In genomic region chr10:28036587-28036986, GRCh38 we compare ENCODE assay signal across 27 cellular contexts. TPM values are rescaled to one million over a fixed set of nuclear protein-coding genes. Genes with fewer than 3 reads are reported as not detected.
DNase-seq lines count a peak whose midpoint lies in the region; ATAC-seq and TF ChIP-seq lines count a peak whose summit lies in the region.
"Had no signal": no experiment of that assay in that cellular context is flagged by ENCODE, and none has a peak within 500 bp of the region (broad histone marks: within the 10 kb centered on the region; RNA-seq: fewer than 3 reads in every experiment).

No MANE protein-coding gene starts in this region.

- no peak overlapping the region for H4K91ac ChIP-seq in trophoblast cell (ENCODE audit: low read depth, low read length)

- H2AK5ac ChIP-seq in trophoblast cell (ENCODE audit: low read length) = no peak overlapping the region

- H3K18ac ChIP-seq in trophoblast cell (ENCODE audit: low read length) = no peak overlapping the region

- no peaks in the 10 kb centered on the region for H3K4me1 ChIP-seq in trophoblast cell (ENCODE audit: control insufficient read depth in 1 of 2, insufficient read depth in 2 of 2, low read length in 2 of 2)
- no peaks in the 10 kb centered on the region for H3K4me1 ChIP-seq in tibial nerve
- H3K4me1 ChIP-seq: left lung, testis had no signal

- peak; percentile 89 for DNase-seq in EH (ENCODE audit: low read depth)
- peak; percentile 82 for DNase-seq in M059J (ENCODE audit: low read depth)
- DNase-seq in epithelial cell of proximal tubule (ENCODE audit: low read depth) = peak; percentile 0
- peak; percentile 55 to 85 for DNase-seq in trophoblast cell
- no peak for DNase-seq in tibial nerve (ENCODE audit: low spot score in 2 of 2)
- DNase-seq: activated CD4-positive, alpha-beta memory T cell treated with anti-CD3 and anti-CD28 coated beads for 36 hours; activated CD4-positive, CD25-positive, alpha-beta regulatory T cell; aorta; CD8-positive, alpha-beta T cell; cerebellar nuclear complex; DMS153; H7; left lung; midbrain; natural killer cell; NCI-H524; right cardiac atrium; SHP77 treated with DMSO at 0.1 percent for 48 hours; stimulated activated naive CD4-positive, alpha-beta T cell treated with Interleukin-2 at 50 U/mL for 16 hours; SW 1271; testis had no signal

- H3K14ac ChIP-seq in trophoblast cell (ENCODE audit: low read length) = no peak overlapping the region

- H3K27me3 ChIP-seq in trophoblast cell (ENCODE audit: insufficient read depth, low read length) = no peaks in the 10 kb centered on the region
- no peaks in the 10 kb centered on the region for H3K27me3 ChIP-seq in tibial nerve
- H3K27me3 ChIP-seq: left lung, testis had no signal

- H3K4ac ChIP-seq in trophoblast cell (ENCODE audit: low read depth, low read length) = no peak overlapping the region

- H2BK5ac ChIP-seq in trophoblast cell (ENCODE audit: low read depth, low read length, poor library complexity) = no peak overlapping the region

- no CpG with 5 or more reads among the region's 3 CpGs for WGBS in trophoblast cell (ENCODE audit: extremely low coverage, insufficient coverage, insufficient read length)
- 82 to 84% methylated on average over 3 of the region's 3 CpGs for WGBS in tibial nerve, 2 donors

- no peak for TF ChIP-seq CTCF in epithelial cell of proximal tubule (conservative IDR thresholded peaks at IDR 0.05; ENCODE audit: low read depth, low read length)
- no peak for TF ChIP-seq CTCF in tibial nerve (IDR thresholded peaks at IDR 0.05)

- no peak overlapping the region for H2BK12ac ChIP-seq in trophoblast cell (ENCODE audit: low read length)

- no peak overlapping the region for H2AFZ ChIP-seq in trophoblast cell (ENCODE audit: insufficient read depth, low read length, poor library complexity)

- no peak overlapping the region for H3K4me3 ChIP-seq in epithelial cell of proximal tubule (ENCODE audit: low read depth, low read length)
- no peak overlapping the region for H3K4me3 ChIP-seq in trophoblast cell (ENCODE audit: low read depth, low read length)
- no peak overlapping the region for H3K4me3 ChIP-seq in tibial nerve
- H3K4me3 ChIP-seq: K562, left lung, testis had no signal

- no peak overlapping the region for H3K4me2 ChIP-seq in trophoblast cell (ENCODE audit: low read length)

- H3K9me3 ChIP-seq in trophoblast cell (ENCODE audit: insufficient read depth, low read depth, low read length) (no peaks in the 10 kb centered on the region), tibial nerve (no peaks in the 10 kb centered on the region)
- H3K9me3 ChIP-seq: testis had no signal

- no peak for TF ChIP-seq POLR2A in tibial nerve (IDR thresholded peaks at IDR 0.05)

- no peaks in the 10 kb centered on the region for H3K79me1 ChIP-seq in trophoblast cell (ENCODE audit: low read length)

- H3K27ac ChIP-seq in trophoblast cell (ENCODE audit: low read depth, low read length) (no peak overlapping the region), tibial nerve (no peak overlapping the region)
- H3K27ac ChIP-seq: left lung, testis had no signal

- H4K8ac ChIP-seq in trophoblast cell (ENCODE audit: low read depth, low read length) = no peak overlapping the region

- H3K23ac ChIP-seq in trophoblast cell (ENCODE audit: low read length) = no peak overlapping the region

- H2BK120ac ChIP-seq in trophoblast cell (ENCODE audit: insufficient read depth, low read length, poor library complexity) = no peak overlapping the region

- ATAC-seq in GM18867 (IDR thresholded peaks at IDR 0.05; ENCODE audit: unreplicated experiment) (no peak), HG03095 (IDR thresholded peaks at IDR 0.05; ENCODE audit: unreplicated experiment) (no peak), HG02678 (IDR thresholded peaks at IDR 0.05; ENCODE audit: unreplicated experiment) (no peak)
- ATAC-seq: activated naive CD4-positive, alpha-beta T cell treated with anti-CD3 and anti-CD28 coated beads, Interleukin-2, amount 50 U/mL, for 72 hours; CD8-positive, alpha-beta T cell; K562; left lung; natural killer cell; right cardiac atrium had no signal

- H3K9ac ChIP-seq in trophoblast cell (ENCODE audit: low read length) = no peak overlapping the region

- H4K12ac ChIP-seq in trophoblast cell (ENCODE audit: low read depth, low read length) = no peak overlapping the region

- TF ChIP-seq EP300 in tibial nerve (IDR thresholded peaks at IDR 0.05) = no peak

- H3K36me3 ChIP-seq in trophoblast cell (ENCODE audit: control insufficient read depth in 1 of 2, insufficient read depth in 2 of 2, low read length in 2 of 2) = no peaks in the 10 kb centered on the region
- no peaks in the 10 kb centered on the region for H3K36me3 ChIP-seq in tibial nerve
- H3K36me3 ChIP-seq: left lung had no signal

- no peaks in the 10 kb centered on the region for H3K79me2 ChIP-seq in trophoblast cell (ENCODE audit: control insufficient read depth, insufficient read depth, low read length, poor library complexity)

RNA-seq across cellular contexts. Expression of gene ODAD2, which starts 37.7 kb away (rescaled TPM):
- 0.54 and 3.7 TPM in 2 replicates for total RNA-seq in M059J (2014; rRNA removed; shearing (Covaris generic))
- total RNA-seq in epithelial cell of proximal tubule (0.80 and 1.7 TPM in 2 replicates), tibial nerve (1 to 10 TPM in 1 of 4 donors, not detected in 3; 1.7 TPM)
- polyA plus RNA-seq in trophoblast cell (2013) = 0.04 and 0.08 TPM in 2 replicates
- total RNA-seq: activated T-helper 2 cell treated with anti-CD3 and anti-CD28 coated beads, Interferon-gamma antibody, Interleukin-2, Interleukin-4, amounts not matched to agents 10 μg/mL and 5 μg/mL and 100 μg/mL, durations not matched to agents 14 hours and 24 hours and 36 hours; K562; natural killer cell had no signal
- polyA plus RNA-seq: K562 had no signal

Comparison
In these comparisons a context has a peak if more than half of its experiments do, and no peak if none do; other contexts are left out.
1. DNase-seq: peak in EH (single experiment), M059J (single experiment), epithelial cell of proximal tubule (single experiment) and trophoblast cell (2 of 2); none in tibial nerve (0 of 2).